2 cellular contexts compared by ENCODE assay signal in the genomic region with DNA sequence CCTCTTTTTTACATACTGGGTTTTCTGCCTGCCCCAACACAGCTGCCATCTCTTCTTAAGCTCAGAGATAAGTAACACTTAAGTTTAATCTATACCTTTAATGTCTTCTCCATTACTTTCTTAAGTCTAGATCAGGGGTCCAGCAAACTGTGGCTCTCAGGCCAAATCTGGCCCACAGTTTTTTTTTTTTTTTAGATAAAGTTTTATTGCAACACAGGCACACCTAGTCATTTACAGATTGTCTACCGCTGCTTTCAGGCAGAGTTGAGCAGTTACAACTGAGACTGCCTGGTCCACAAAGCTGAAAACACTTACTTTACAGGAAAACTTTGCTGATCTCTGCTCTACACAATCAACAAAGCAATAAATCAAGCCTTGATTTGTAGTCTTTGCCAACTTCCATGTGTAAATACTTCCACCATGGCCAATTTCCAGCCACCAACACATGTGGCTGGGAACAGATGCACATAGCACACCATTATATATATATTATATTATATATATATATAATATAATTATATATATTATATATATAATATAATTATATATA.
TF ChIP-seq lines count a peak whose summit lies in the region.

No MANE protein-coding gene starts in this region.

TF ChIP-seq in IMR-90, 13 proteins besides CTCF, POLR2A, EP300 and RAD21:
- no peak for TF ChIP-seq CHD1 (IDR thresholded peaks at IDR 0.05; ENCODE audit: low read depth, low read length)
- no peak for TF ChIP-seq MAFK (IDR thresholded peaks at IDR 0.05; ENCODE audit: low read depth, low read length)
- no peak for TF ChIP-seq MAZ (IDR thresholded peaks at IDR 0.05; ENCODE audit: borderline replicate concordance, low read depth, low read length)

TF ChIP-seq in K562, 482 proteins besides CTCF, POLR2A, EP300 and RAD21:
- TF ChIP-seq TBP (optimal IDR thresholded peaks at IDR 0.05; ENCODE audit: low read depth, low read length) (no peak), ZNF384 (IDR thresholded peaks at IDR 0.05; ENCODE audit: low read depth, low read length) (peak; percentile 94), ZNF197 (CRISPR knock-in tag; IDR thresholded peaks at IDR 0.05; ENCODE audit: low read depth) (no peak), POLR2H (tag; IDR thresholded peaks at IDR 0.05; ENCODE audit: low read depth) (no peak), RBM34 (IDR thresholded peaks at IDR 0.05; ENCODE audit: borderline replicate concordance, insufficient read depth, low read length) (no peak), E2F3 (CRISPR knock-in tag; IDR thresholded peaks at IDR 0.05) (no peak), CC2D1A (IDR thresholded peaks at IDR 0.05) (no peak), CBFA2T3 (IDR thresholded peaks at IDR 0.05) (no peak), PPARD (CRISPR knock-in tag; IDR thresholded peaks at IDR 0.05) (no peak), MCM2 (IDR thresholded peaks at IDR 0.05; ENCODE audit: low read depth) (no peak), TEAD4 (IDR thresholded peaks at IDR 0.05; ENCODE audit: low read length) (no peak), TEAD4 (CRISPR knock-in tag; IDR thresholded peaks at IDR 0.05; ENCODE audit: borderline replicate concordance) (no peak), TAF7 (tag; IDR thresholded peaks at IDR 0.05) (no peak), WHSC1 (IDR thresholded peaks at IDR 0.05; ENCODE audit: low read length) (no peak), ZSCAN32 (CRISPR knock-in tag; IDR thresholded peaks at IDR 0.05) (no peak), MEIS2 (IDR thresholded peaks at IDR 0.05; ENCODE audit: partially characterized antibody) (peak; percentile 6), ZNF766 (CRISPR knock-in tag; conservative IDR thresholded peaks at IDR 0.05) (no peak), COPS2 (conservative IDR thresholded peaks at IDR 0.05) (no peak), NFE2 (IDR thresholded peaks at IDR 0.05; ENCODE audit: low read depth) (no peak), SNRNP70 (optimal IDR thresholded peaks at IDR 0.05; ENCODE audit: low read depth, low read length) (no peak), ZNF12 (CRISPR knock-in tag; IDR thresholded peaks at IDR 0.05) (no peak), PML (IDR thresholded peaks at IDR 0.05; ENCODE audit: low read length) (no peak)
- TF ChIP-seq, protein P1, sequence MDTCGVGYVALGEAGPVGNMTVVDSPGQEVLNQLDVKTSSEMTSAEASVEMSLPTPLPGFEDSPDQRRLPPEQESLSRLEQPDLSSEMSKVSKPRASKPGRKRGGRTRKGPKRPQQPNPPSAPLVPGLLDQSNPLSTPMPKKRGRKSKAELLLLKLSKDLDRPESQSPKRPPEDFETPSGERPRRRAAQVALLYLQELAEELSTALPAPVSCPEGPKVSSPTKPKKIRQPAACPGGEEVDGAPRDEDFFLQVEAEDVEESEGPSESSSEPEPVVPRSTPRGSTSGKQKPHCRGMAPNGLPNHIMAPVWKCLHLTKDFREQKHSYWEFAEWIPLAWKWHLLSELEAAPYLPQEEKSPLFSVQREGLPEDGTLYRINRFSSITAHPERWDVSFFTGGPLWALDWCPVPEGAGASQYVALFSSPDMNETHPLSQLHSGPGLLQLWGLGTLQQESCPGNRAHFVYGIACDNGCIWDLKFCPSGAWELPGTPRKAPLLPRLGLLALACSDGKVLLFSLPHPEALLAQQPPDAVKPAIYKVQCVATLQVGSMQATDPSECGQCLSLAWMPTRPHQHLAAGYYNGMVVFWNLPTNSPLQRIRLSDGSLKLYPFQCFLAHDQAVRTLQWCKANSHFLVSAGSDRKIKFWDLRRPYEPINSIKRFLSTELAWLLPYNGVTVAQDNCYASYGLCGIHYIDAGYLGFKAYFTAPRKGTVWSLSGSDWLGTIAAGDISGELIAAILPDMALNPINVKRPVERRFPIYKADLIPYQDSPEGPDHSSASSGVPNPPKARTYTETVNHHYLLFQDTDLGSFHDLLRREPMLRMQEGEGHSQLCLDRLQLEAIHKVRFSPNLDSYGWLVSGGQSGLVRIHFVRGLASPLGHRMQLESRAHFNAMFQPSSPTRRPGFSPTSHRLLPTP (IDR thresholded peaks at IDR 0.05; ENCODE audit: borderline replicate concordance, extremely low read depth, insufficient read length), result no peak
- TF ChIP-seq, protein P2, sequence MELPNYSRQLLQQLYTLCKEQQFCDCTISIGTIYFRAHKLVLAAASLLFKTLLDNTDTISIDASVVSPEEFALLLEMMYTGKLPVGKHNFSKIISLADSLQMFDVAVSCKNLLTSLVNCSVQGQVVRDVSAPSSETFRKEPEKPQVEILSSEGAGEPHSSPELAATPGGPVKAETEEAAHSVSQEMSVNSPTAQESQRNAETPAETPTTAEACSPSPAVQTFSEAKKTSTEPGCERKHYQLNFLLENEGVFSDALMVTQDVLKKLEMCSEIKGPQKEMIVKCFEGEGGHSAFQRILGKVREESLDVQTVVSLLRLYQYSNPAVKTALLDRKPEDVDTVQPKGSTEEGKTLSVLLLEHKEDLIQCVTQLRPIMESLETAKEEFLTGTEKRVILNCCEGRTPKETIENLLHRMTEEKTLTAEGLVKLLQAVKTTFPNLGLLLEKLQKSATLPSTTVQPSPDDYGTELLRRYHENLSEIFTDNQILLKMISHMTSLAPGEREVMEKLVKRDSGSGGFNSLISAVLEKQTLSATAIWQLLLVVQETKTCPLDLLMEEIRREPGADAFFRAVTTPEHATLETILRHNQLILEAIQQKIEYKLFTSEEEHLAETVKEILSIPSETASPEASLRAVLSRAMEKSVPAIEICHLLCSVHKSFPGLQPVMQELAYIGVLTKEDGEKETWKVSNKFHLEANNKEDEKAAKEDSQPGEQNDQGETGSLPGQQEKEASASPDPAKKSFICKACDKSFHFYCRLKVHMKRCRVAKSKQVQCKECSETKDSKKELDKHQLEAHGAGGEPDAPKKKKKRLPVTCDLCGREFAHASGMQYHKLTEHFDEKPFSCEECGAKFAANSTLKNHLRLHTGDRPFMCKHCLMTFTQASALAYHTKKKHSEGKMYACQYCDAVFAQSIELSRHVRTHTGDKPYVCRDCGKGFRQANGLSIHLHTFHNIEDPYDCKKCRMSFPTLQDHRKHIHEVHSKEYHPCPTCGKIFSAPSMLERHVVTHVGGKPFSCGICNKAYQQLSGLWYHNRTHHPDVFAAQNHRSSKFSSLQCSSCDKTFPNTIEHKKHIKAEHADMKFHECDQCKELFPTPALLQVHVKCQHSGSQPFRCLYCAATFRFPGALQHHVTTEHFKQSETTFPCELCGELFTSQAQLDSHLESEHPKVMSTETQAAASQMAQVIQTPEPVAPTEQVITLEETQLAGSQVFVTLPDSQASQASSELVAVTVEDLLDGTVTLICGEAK (IDR thresholded peaks at IDR 0.05), result peak; percentile 95
- TF ChIP-seq, protein P2 (CRISPR knock-in tag; IDR thresholded peaks at IDR 0.05), result peak; percentile 85
- TF ChIP-seq, protein P3, sequence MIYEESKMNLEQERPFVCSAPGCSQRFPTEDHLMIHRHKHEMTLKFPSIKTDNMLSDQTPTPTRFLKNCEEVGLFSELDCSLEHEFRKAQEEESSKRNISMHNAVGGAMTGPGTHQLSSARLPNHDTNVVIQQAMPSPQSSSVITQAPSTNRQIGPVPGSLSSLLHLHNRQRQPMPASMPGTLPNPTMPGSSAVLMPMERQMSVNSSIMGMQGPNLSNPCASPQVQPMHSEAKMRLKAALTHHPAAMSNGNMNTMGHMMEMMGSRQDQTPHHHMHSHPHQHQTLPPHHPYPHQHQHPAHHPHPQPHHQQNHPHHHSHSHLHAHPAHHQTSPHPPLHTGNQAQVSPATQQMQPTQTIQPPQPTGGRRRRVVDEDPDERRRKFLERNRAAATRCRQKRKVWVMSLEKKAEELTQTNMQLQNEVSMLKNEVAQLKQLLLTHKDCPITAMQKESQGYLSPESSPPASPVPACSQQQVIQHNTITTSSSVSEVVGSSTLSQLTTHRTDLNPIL (CRISPR knock-in tag; IDR thresholded peaks at IDR 0.05), result no peak
- TF ChIP-seq, protein P4, sequence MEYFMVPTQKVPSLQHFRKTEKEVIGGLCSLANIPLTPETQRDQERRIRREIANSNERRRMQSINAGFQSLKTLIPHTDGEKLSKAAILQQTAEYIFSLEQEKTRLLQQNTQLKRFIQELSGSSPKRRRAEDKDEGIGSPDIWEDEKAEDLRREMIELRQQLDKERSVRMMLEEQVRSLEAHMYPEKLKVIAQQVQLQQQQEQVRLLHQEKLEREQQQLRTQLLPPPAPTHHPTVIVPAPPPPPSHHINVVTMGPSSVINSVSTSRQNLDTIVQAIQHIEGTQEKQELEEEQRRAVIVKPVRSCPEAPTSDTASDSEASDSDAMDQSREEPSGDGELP (CRISPR knock-in tag; IDR thresholded peaks at IDR 0.05; ENCODE audit: borderline replicate concordance), result no peak
- TF ChIP-seq, protein P5, sequence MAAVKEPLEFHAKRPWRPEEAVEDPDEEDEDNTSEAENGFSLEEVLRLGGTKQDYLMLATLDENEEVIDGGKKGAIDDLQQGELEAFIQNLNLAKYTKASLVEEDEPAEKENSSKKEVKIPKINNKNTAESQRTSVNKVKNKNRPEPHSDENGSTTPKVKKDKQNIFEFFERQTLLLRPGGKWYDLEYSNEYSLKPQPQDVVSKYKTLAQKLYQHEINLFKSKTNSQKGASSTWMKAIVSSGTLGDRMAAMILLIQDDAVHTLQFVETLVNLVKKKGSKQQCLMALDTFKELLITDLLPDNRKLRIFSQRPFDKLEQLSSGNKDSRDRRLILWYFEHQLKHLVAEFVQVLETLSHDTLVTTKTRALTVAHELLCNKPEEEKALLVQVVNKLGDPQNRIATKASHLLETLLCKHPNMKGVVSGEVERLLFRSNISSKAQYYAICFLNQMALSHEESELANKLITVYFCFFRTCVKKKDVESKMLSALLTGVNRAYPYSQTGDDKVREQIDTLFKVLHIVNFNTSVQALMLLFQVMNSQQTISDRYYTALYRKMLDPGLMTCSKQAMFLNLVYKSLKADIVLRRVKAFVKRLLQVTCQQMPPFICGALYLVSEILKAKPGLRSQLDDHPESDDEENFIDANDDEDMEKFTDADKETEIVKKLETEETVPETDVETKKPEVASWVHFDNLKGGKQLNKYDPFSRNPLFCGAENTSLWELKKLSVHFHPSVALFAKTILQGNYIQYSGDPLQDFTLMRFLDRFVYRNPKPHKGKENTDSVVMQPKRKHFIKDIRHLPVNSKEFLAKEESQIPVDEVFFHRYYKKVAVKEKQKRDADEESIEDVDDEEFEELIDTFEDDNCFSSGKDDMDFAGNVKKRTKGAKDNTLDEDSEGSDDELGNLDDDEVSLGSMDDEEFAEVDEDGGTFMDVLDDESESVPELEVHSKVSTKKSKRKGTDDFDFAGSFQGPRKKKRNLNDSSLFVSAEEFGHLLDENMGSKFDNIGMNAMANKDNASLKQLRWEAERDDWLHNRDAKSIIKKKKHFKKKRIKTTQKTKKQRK (IDR thresholded peaks at IDR 0.05; ENCODE audit: borderline replicate concordance, low read depth, low read length), result no peak
- TF ChIP-seq, protein P6, sequence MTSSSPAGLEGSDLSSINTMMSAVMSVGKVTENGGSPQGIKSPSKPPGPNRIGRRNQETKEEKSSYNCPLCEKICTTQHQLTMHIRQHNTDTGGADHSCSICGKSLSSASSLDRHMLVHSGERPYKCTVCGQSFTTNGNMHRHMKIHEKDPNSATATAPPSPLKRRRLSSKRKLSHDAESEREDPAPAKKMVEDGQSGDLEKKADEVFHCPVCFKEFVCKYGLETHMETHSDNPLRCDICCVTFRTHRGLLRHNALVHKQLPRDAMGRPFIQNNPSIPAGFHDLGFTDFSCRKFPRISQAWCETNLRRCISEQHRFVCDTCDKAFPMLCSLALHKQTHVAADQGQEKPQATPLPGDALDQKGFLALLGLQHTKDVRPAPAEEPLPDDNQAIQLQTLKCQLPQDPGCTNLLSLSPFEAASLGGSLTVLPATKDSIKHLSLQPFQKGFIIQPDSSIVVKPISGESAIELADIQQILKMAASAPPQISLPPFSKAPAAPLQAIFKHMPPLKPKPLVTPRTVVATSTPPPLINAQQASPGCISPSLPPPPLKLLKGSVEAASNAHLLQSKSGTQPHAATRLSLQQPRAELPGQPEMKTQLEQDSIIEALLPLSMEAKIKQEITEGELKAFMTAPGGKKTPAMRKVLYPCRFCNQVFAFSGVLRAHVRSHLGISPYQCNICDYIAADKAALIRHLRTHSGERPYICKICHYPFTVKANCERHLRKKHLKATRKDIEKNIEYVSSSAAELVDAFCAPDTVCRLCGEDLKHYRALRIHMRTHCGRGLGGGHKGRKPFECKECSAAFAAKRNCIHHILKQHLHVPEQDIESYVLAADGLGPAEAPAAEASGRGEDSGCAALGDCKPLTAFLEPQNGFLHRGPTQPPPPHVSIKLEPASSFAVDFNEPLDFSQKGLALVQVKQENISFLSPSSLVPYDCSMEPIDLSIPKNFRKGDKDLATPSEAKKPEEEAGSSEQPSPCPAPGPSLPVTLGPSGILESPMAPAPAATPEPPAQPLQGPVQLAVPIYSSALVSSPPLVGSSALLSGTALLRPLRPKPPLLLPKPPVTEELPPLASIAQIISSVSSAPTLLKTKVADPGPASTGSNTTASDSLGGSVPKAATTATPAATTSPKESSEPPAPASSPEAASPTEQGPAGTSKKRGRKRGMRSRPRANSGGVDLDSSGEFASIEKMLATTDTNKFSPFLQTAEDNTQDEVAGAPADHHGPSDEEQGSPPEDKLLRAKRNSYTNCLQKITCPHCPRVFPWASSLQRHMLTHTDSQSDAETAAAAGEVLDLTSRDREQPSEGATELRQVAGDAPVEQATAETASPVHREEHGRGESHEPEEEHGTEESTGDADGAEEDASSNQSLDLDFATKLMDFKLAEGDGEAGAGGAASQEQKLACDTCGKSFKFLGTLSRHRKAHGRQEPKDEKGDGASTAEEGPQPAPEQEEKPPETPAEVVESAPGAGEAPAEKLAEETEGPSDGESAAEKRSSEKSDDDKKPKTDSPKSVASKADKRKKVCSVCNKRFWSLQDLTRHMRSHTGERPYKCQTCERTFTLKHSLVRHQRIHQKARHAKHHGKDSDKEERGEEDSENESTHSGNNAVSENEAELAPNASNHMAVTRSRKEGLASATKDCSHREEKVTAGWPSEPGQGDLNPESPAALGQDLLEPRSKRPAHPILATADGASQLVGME (CRISPR knock-in tag; IDR thresholded peaks at IDR 0.05), result no peak
